In genomic region chr17:42274273-42274542, GRCh38 we compare ENCODE assay signal across 12 cellular contexts. TPM values are rescaled to one million over a fixed set of nuclear protein-coding genes. Genes with fewer than 3 reads are reported as not detected.
DNase-seq lines count a peak whose midpoint lies in the region; ATAC-seq and TF ChIP-seq lines count a peak whose summit lies in the region.
"Had no signal": no experiment of that assay in that cellular context is flagged by ENCODE, and none has a peak within 500 bp of the region (broad histone marks: within the 10 kb centered on the region; RNA-seq: fewer than 3 reads in every experiment).

No MANE protein-coding gene starts in this region.

- in situ Hi-C loops in Panc1 (cut with HindIII; ENCODE audit: low pct_unique_long_range_greater_than_20kb, low sequenced_read_pairs): no loop called here

- ATAC-seq in Panc1 (no peak), HG03565 (IDR thresholded peaks at IDR 0.05; ENCODE audit: unreplicated experiment) (no peak), HG03469 (IDR thresholded peaks at IDR 0.05; ENCODE audit: unreplicated experiment) (no peak)
- ATAC-seq: gastroesophageal sphincter had no signal

- no peak overlapping the region for H2AFZ ChIP-seq in smooth muscle cell (ENCODE audit: low read depth)

- H4K20me1 ChIP-seq in smooth muscle cell (ENCODE audit: low read depth): peaks cover 27% of the 10 kb centered on the region

- POLR2A ChIA-PET in Panc1 (lab: Charles Lee): interaction anchor here (0.5 kb wide), 1 partner anchor 102 kb away, joined by 3 read pairs; no protein-coding TSS in a partner anchor

- WGBS in smooth muscle cell (ENCODE audit: low lambda C conversion rate): 87% methylated on average over 3 of the region's 3 CpGs

- H3K9me3 Mint-ChIP-seq in endothelial cell (ENCODE audit: unreplicated experiment): no peaks in the 10 kb centered on the region

- H3K4me3 ChIP-seq in Panc1 (ENCODE audit: low read depth in 2 of 2, low read length in 2 of 2) (peak overlapping the region; percentile 55 to 87), smooth muscle cell (no peak overlapping the region)

- H3K9me3 ChIP-seq in Panc1 (ENCODE audit: control insufficient read depth, insufficient read depth, low read depth, low read length) (no peaks in the 10 kb centered on the region), smooth muscle cell (replicated peaks; ENCODE audit: low read depth) (no peaks in the 10 kb centered on the region)
- H3K9me3 ChIP-seq: gastroesophageal sphincter had no signal

- H3K36me3 ChIP-seq in Panc1 (ENCODE audit: control insufficient read depth, insufficient read depth, low read length): no peaks in the 10 kb centered on the region; the same call in 1 of the 2 replicates
- H3K36me3 ChIP-seq in smooth muscle cell (ENCODE audit: low read depth): no peaks in the 10 kb centered on the region
- H3K36me3 ChIP-seq: gastroesophageal sphincter had no signal

- H3K27ac ChIP-seq in Panc1 (ENCODE audit: low read length): peak overlapping the region; percentile 94
- H3K27ac ChIP-seq in smooth muscle cell (ENCODE audit: low read depth): no peak overlapping the region

- H3K4me1 Mint-ChIP-seq in endothelial cell (ENCODE audit: unreplicated experiment): peaks cover 41% of the 10 kb centered on the region

- peaks cover 42% of the 10 kb centered on the region for H3K4me1 ChIP-seq in Panc1 (ENCODE audit: control insufficient read depth, insufficient read depth, low read length)
- H3K4me1 ChIP-seq in smooth muscle cell (ENCODE audit: low read depth): peaks cover 19% of the 10 kb centered on the region

- peaks cover 66% of the 10 kb centered on the region for H3K79me2 ChIP-seq in smooth muscle cell (ENCODE audit: low read depth)

- no TSS peak for BruUV-seq in Panc1 (replicated peaks; lab: Mats Ljungman, UMichigan)

- no peaks in the 10 kb centered on the region for H3K27me3 ChIP-seq in Panc1 (ENCODE audit: control insufficient read depth, insufficient read depth, low read length)
- H3K27me3 ChIP-seq in smooth muscle cell (ENCODE audit: low read depth): no peaks in the 10 kb centered on the region
- H3K27me3 ChIP-seq: gastroesophageal sphincter had no signal

- peak overlapping the region; percentile 99 for H3K4me3 Mint-ChIP-seq in endothelial cell (ENCODE audit: unreplicated experiment)

- intact Hi-C loops in Panc1 (cut with micrococcal nuclease; ENCODE audit: unreplicated experiment): loop anchor here (5.0 kb wide), 1 partner anchor 52 kb away; no protein-coding TSS in a partner anchor

- H3K9ac ChIP-seq in smooth muscle cell (ENCODE audit: low read depth): no peak overlapping the region

- CTCF ChIA-PET in Panc1 (lab: Charles Lee): no interaction called here

- TF ChIP-seq CTCF in Panc1 (IDR thresholded peaks at IDR 0.05) (no peak), endothelial cell (IDR thresholded peaks at IDR 0.05; ENCODE audit: unreplicated experiment) (no peak), smooth muscle cell (IDR thresholded peaks at IDR 0.05; ENCODE audit: borderline replicate concordance, insufficient read depth, poor library complexity, severe bottlenecking) (no peak)

- H3F3A ChIP-seq in smooth muscle cell (ENCODE audit: low read depth): no peaks in the 10 kb centered on the region

- peak; percentile 43 for DNase-seq in NCI-H2171 treated with DMSO at 0.1 percent for 48 hours (lab: John Stamatoyannopoulos, UW)
- no peak for DNase-seq in NCI-H2171 (lab: John Stamatoyannopoulos, UW)
- DNase-seq in Panc1 (ENCODE audit: low read depth, low spot score): no peak
- DNase-seq in endothelial cell (ENCODE audit: low spot score): no peak
- no peak for DNase-seq in smooth muscle cell (lab: John Stamatoyannopoulos, UW; ENCODE audit: unreplicated experiment)
- DNase-seq in NCI-H1436 treated with DMSO at 0.1 percent for 48 hours (lab: John Stamatoyannopoulos, UW): no peak
- DNase-seq: 8988T, NCI-H524 treated with DMSO at 0.1 percent for 48 hours, small intestine had no signal

- H3K27me3 Mint-ChIP-seq in endothelial cell (ENCODE audit: unreplicated experiment): peaks cover 7% of the 10 kb centered on the region

- peak overlapping the region; percentile 96 for H3K4me2 ChIP-seq in smooth muscle cell

- no peaks in the 10 kb centered on the region for H3K36me3 Mint-ChIP-seq in endothelial cell (ENCODE audit: low read depth, unreplicated experiment)

- no peak overlapping the region for H3K27ac Mint-ChIP-seq in endothelial cell (ENCODE audit: unreplicated experiment)

RNA-seq across cellular contexts. Expression of gene STAT5B, which starts 2.0 kb away (rescaled TPM):
- 102 TPM for total RNA-seq in Panc1 (2021; ENCODE audit: unreplicated experiment)
- 66.5 TPM for polyA plus RNA-seq in Panc1 (2012; ENCODE audit: insufficient read length)
- 40.2 TPM for total RNA-seq in endothelial cell (ENCODE audit: unreplicated experiment)
- 10.7 and 29.3 TPM in 2 replicates for total RNA-seq in smooth muscle cell
- 12.4 and 15.0 TPM in 2 replicates for polyA plus RNA-seq in smooth muscle cell

RNA-seq across cellular contexts. Expression of gene STAT5A, which starts 14.1 kb away (rescaled TPM):
- 26.7 TPM for total RNA-seq in Panc1 (2021; ENCODE audit: unreplicated experiment)
- 37.3 TPM for polyA plus RNA-seq in Panc1 (2012; ENCODE audit: insufficient read length)
- 67.2 TPM for total RNA-seq in endothelial cell (ENCODE audit: unreplicated experiment)
- total RNA-seq in smooth muscle cell: 1.7 and 2.6 TPM in 2 replicates
- polyA plus RNA-seq in smooth muscle cell: 3.2 and 6.3 TPM in 2 replicates
